Comparison of ENCODE assay signal across 8 cellular contexts in the genomic region with DNA sequence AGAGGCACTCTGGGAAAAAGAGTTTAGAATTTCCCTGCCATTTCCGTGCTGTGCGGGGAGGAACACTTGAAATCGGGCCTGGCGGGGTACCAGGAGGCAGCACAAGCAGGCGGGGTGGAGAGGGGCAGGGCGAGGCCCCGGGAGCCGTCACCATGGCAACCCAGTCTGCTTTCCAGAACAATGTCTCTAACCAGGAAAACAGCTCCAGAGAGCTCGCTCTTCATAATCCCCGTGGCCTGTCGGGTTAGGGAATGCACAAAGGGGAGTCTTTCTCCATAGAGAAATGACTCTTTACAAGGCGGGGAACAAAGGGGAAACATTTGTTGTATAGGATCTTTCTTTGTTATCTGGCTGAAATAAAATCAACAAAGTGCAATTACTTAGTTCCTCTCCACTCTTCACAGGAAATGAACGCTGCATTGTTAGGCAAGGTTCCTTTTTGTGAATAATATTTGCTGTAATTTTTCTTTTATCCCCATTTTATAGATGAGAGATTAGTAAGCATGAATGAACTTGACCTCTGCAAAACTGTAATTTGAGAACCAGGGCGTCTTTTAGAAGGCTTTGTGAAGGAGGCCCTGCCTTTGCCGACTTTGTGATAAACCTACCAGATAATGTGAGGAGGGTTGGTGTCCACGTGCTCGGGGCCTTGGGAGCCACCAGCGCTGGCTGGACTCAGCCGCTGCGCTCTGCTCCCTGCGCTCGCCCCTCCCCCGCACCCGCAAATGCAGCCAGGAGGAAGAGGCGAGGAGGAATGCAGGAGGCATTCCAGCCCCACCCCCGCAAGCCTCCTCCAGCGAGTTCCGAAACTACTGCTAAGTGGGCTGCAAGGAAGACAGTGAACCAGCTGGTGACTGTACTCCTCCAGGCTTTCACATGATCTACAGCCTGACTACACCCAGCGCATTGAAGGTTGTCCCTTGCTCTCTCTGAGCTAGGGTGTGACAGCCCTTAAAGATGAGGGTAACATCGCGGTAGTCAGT.
DNase-seq lines count a peak whose midpoint lies in the region; ATAC-seq and TF ChIP-seq lines count a peak whose summit lies in the region.

No MANE protein-coding gene starts in this region.

- peaks cover 46% of the 10 kb centered on the region for H3K9me3 Mint-ChIP-seq in progenitor cell of endocrine pancreas (ENCODE audit: low read depth)

- no peaks in the 10 kb centered on the region for H3K27me3 Mint-ChIP-seq in progenitor cell of endocrine pancreas

- TF ChIP-seq CTCF in astrocyte of the spinal cord (IDR thresholded peaks at IDR 0.05; ENCODE audit: low read depth, low read length) (no peak), progenitor cell of endocrine pancreas (IDR thresholded peaks at IDR 0.05; ENCODE audit: unreplicated experiment) (no peak)

- H3K4me3 ChIP-seq in astrocyte of the spinal cord (ENCODE audit: low read depth, low read length): no peak overlapping the region

- H3K36me3 Mint-ChIP-seq in progenitor cell of endocrine pancreas (ENCODE audit: insufficient read depth): peaks cover 25% of the 10 kb centered on the region

- in situ Hi-C loops in astrocyte of the spinal cord (cut with HindIII; ENCODE audit: low sequenced_read_pairs): no loop called here

- H3K4me1 Mint-ChIP-seq in progenitor cell of endocrine pancreas (ENCODE audit: low read depth): peaks cover 36% of the 10 kb centered on the region

- H3K4me3 Mint-ChIP-seq in progenitor cell of endocrine pancreas (ENCODE audit: low read depth): peak overlapping the region; percentile 10

- DNase-seq in COLO668 (lab: John Stamatoyannopoulos, UW; ENCODE audit: unreplicated experiment): peak; percentile 85
- DNase-seq in NCI-H1436 (lab: John Stamatoyannopoulos, UW): peak; percentile 64
- peak; percentile 85 for DNase-seq in astrocyte of the spinal cord (ENCODE audit: low read depth, low spot score)
- DNase-seq in hypothalamus (lab: John Stamatoyannopoulos, UW): peak; percentile 6 to 88 (median 64)
- peak; percentile 66 for DNase-seq in progenitor cell of endocrine pancreas (ENCODE audit: low spot score, unreplicated experiment)

- ATAC-seq in HG02870 (IDR thresholded peaks at IDR 0.05; ENCODE audit: unreplicated experiment): no peak
- no peak for ATAC-seq in GM21529 (IDR thresholded peaks at IDR 0.05; ENCODE audit: unreplicated experiment)
- ATAC-seq in HG02642 (IDR thresholded peaks at IDR 0.05; ENCODE audit: poor library complexity, unreplicated experiment): no peak

- H3K27ac Mint-ChIP-seq in progenitor cell of endocrine pancreas: peak overlapping the region; percentile 89
